In genomic region chr7:37729160-37729559, GRCh38 we compare ENCODE assay signal across 26 cellular contexts. TPM values are rescaled to one million over a fixed set of nuclear protein-coding genes. Genes with fewer than 3 reads are reported as not detected.
DNase-seq lines count a peak whose midpoint lies in the region; ATAC-seq, FAIRE-seq and TF ChIP-seq lines count a peak whose summit lies in the region.
"Had no signal": no experiment of that assay in that cellular context is flagged by ENCODE, and none has a peak within 500 bp of the region (broad histone marks: within the 10 kb centered on the region; RNA-seq: fewer than 3 reads in every experiment).

No MANE protein-coding gene starts in this region.

- H3K27ac ChIP-seq in GM23338 (ENCODE audit: low read depth): no peak overlapping the region
- H3K27ac ChIP-seq in GM12878 (ENCODE audit: control insufficient read depth, insufficient read depth): no peak overlapping the region; the same call in 1 of the 2 replicates
- peak overlapping the region; percentile 61 to 70 for H3K27ac ChIP-seq in thoracic aorta
- no peak overlapping the region for H3K27ac ChIP-seq in endodermal cell (ENCODE audit: low read depth, low read length)
- H3K27ac ChIP-seq: parathyroid adenoma, Peyer's patch had no signal

- H3K27ac Mint-ChIP-seq in GM23338: peak overlapping the region; percentile 38
- H3K27ac Mint-ChIP-seq in endodermal cell: no peak overlapping the region
- H3K27ac Mint-ChIP-seq: activated CD4-positive, alpha-beta T cell treated with anti-CD3 and anti-CD28 coated beads, Interleukin-2, amount 10 ng/mL, durations not matched to agents 7 days and 5 days; activated CD8-positive, alpha-beta memory T cell treated with anti-CD3 and anti-CD28 coated beads, Interleukin-2, amount 10 ng/mL, durations not matched to agents 7 days and 5 days; activated naive CD4-positive, alpha-beta T cell treated with anti-CD3 and anti-CD28 coated beads, Interleukin-2, amount 50 U/mL, for 72 hours; CD4-positive, alpha-beta T cell; IgD-negative memory B cell; nephron; T-helper 17 cell had no signal

- H3K4me1 ChIP-seq in GM23338 (ENCODE audit: insufficient read depth): no peaks in the 10 kb centered on the region
- peaks cover 7% of the 10 kb centered on the region for H3K4me1 ChIP-seq in GM12878 (ENCODE audit: control insufficient read depth, insufficient read depth, low read length)
- peaks cover 29 to 31% of the 10 kb centered on the region in 2 donors for H3K4me1 ChIP-seq in thoracic aorta (ENCODE audit: control insufficient read depth in 1 of 2, low read depth in 2 of 2)
- H3K4me1 ChIP-seq in endodermal cell (ENCODE audit: control insufficient read depth, insufficient read depth, low read length): no peaks in the 10 kb centered on the region
- H3K4me1 ChIP-seq: parathyroid adenoma, Peyer's patch had no signal

- no peaks in the 10 kb centered on the region for H3K9me3 Mint-ChIP-seq in GM23338
- H3K9me3 Mint-ChIP-seq in endodermal cell: no peaks in the 10 kb centered on the region
- H3K9me3 Mint-ChIP-seq: activated CD4-positive, alpha-beta T cell treated with anti-CD3 and anti-CD28 coated beads, Interleukin-2, amount 10 ng/mL, durations not matched to agents 7 days and 5 days; activated naive CD4-positive, alpha-beta T cell treated with anti-CD3 and anti-CD28 coated beads, Interleukin-2, amount 50 U/mL, for 72 hours; CD4-positive, alpha-beta T cell; IgD-negative memory B cell; nephron had no signal

- H3K4me2 ChIP-seq in GM23338 (no peak overlapping the region), GM12878 (ENCODE audit: control insufficient read depth, insufficient read depth) (no peak overlapping the region)

- H3K4me3 ChIP-seq in GM23338 (no peak overlapping the region), GM12878 (no peak overlapping the region), thoracic aorta (no peak overlapping the region), endodermal cell (ENCODE audit: low read length) (no peak overlapping the region)
- H3K4me3 ChIP-seq: Peyer's patch had no signal

- TF ChIP-seq CTCF in GM23338 (conservative IDR thresholded peaks at IDR 0.05; ENCODE audit: low read depth in 2 of 2): no peak
- TF ChIP-seq CTCF in GM12878 (IDR thresholded peaks at IDR 0.05 in 2 of 3, conservative IDR thresholded peaks at IDR 0.05 in 1 of 3; ENCODE audit: control insufficient read depth in 2 of 3, extremely low read depth in 1 of 3, insufficient read depth in 1 of 3, low read depth in 3 of 3, low read length in 3 of 3): no peak
- no peak for TF ChIP-seq CTCF in thoracic aorta (IDR thresholded peaks at IDR 0.05)
- no peak for TF ChIP-seq CTCF in endodermal cell (conservative IDR thresholded peaks at IDR 0.05)

- no peaks in the 10 kb centered on the region for H3K36me3 Mint-ChIP-seq in GM23338 (ENCODE audit: low read depth)
- H3K36me3 Mint-ChIP-seq in endodermal cell (ENCODE audit: low read depth): no peaks in the 10 kb centered on the region
- H3K36me3 Mint-ChIP-seq: activated CD8-positive, alpha-beta memory T cell treated with anti-CD3 and anti-CD28 coated beads, Interleukin-2, amount 10 ng/mL, durations not matched to agents 7 days and 5 days; activated naive CD4-positive, alpha-beta T cell treated with anti-CD3 and anti-CD28 coated beads, Interleukin-2, amount 50 U/mL, for 72 hours had no signal

- no peaks in the 10 kb centered on the region for H3F3A ChIP-seq in GM23338 (replicated peaks; ENCODE audit: low read depth)

- H3K4me1 Mint-ChIP-seq in GM23338: no peaks in the 10 kb centered on the region
- peaks cover 15% of the 10 kb centered on the region for H3K4me1 Mint-ChIP-seq in endodermal cell
- H3K4me1 Mint-ChIP-seq: activated CD8-positive, alpha-beta memory T cell treated with anti-CD3 and anti-CD28 coated beads, Interleukin-2, amount 10 ng/mL, durations not matched to agents 7 days and 5 days had no signal

- H3K9me3 ChIP-seq in GM12878 (replicated peaks; ENCODE audit: control insufficient read depth, insufficient read depth, low read length): no peaks in the 10 kb centered on the region
- no peaks in the 10 kb centered on the region for H3K9me3 ChIP-seq in thoracic aorta
- no peaks in the 10 kb centered on the region for H3K9me3 ChIP-seq in endodermal cell (ENCODE audit: control insufficient read depth, low read length)
- H3K9me3 ChIP-seq: Peyer's patch had no signal

- TF ChIP-seq POLR2A in GM12878 (IDR thresholded peaks at IDR 0.05; ENCODE audit: low read depth, low read length): no peak

- intact Hi-C loops in GM12878 (cut with micrococcal nuclease; ENCODE audit: unreplicated experiment): no loop called here
- intact Hi-C loops in left ventricle myocardium superior (cut with micrococcal nuclease): no loop called here

- H3K27me3 ChIP-seq in GM23338 (ENCODE audit: insufficient read depth) (no peaks in the 10 kb centered on the region), GM12878 (replicated peaks in 1 of 2; ENCODE audit: control insufficient read depth in 2 of 2, insufficient read depth in 2 of 2, low read length in 1 of 2) (no peaks in the 10 kb centered on the region), thoracic aorta (replicated peaks; ENCODE audit: insufficient read depth) (no peaks in the 10 kb centered on the region), endodermal cell (ENCODE audit: control insufficient read depth, insufficient read depth, low read length, poor library complexity, severe bottlenecking) (peaks cover 51% of the 10 kb centered on the region)
- H3K27me3 ChIP-seq: Peyer's patch had no signal

- SMC1A ChIA-PET in GM12878 (lab: Charles Lee; ENCODE audit: uncharacterized antibody, unreplicated experiment): interaction anchor here (1.0 to 3.2 kb wide), 25 partner anchors 10 to 125 kb away, joined by 3 to 26 read pairs (median 7); partner anchors contain the start of gene GPR141

- no peak overlapping the region for H3K9ac ChIP-seq in GM12878 (ENCODE audit: control insufficient read depth, insufficient read depth, low read length)
- no peak overlapping the region for H3K9ac ChIP-seq in endodermal cell (ENCODE audit: extremely low read depth, low read length, poor library complexity, severe bottlenecking)
- H3K9ac ChIP-seq: parathyroid adenoma had no signal

- TF ChIP-seq RAD21 in GM12878 (IDR thresholded peaks at IDR 0.05; ENCODE audit: insufficient read depth, low read depth, low read length): no peak

- CTCF ChIA-PET in GM12878 (lab: Yijun Ruan, JAX): interaction anchor here (1.0 to 3.2 kb wide), 17 partner anchors 11 to 234 kb away, joined by 3 to 26 read pairs (median 6); partner anchors contain the start of gene GPR141

- FAIRE-seq in GM12878 (lab: Jason Lieb, UNC): no peak
- FAIRE-seq: colon had no signal

- H4K20me1 ChIP-seq in GM23338 (replicated peaks; ENCODE audit: insufficient read depth) (no peaks in the 10 kb centered on the region), GM12878 (ENCODE audit: control insufficient read depth, insufficient read depth) (no peaks in the 10 kb centered on the region)

- no peaks in the 10 kb centered on the region for H3K9me2 ChIP-seq in GM23338 (ENCODE audit: insufficient read depth)

- H3K36me3 ChIP-seq in GM23338 (ENCODE audit: insufficient read depth): no peaks in the 10 kb centered on the region
- H3K36me3 ChIP-seq in GM12878 (ENCODE audit: control insufficient read depth in 2 of 2, insufficient read depth in 2 of 2, low read length in 1 of 2): no peaks in the 10 kb centered on the region
- H3K36me3 ChIP-seq in thoracic aorta: no peaks in the 10 kb centered on the region
- no peaks in the 10 kb centered on the region for H3K36me3 ChIP-seq in endodermal cell (ENCODE audit: control insufficient read depth, insufficient read depth, low read length)
- H3K36me3 ChIP-seq: Peyer's patch had no signal

- H3K4me3 Mint-ChIP-seq in GM23338 (no peak overlapping the region), endodermal cell (no peak overlapping the region)
- H3K4me3 Mint-ChIP-seq: activated CD4-positive, alpha-beta T cell treated with anti-CD3 and anti-CD28 coated beads, Interleukin-2, amount 10 ng/mL, durations not matched to agents 7 days and 5 days; activated CD8-positive, alpha-beta memory T cell treated with anti-CD3 and anti-CD28 coated beads, Interleukin-2, amount 10 ng/mL, durations not matched to agents 7 days and 5 days; CD4-positive, alpha-beta T cell; IgD-negative memory B cell; nephron; T-helper 17 cell had no signal

- in situ Hi-C loops in GM12878 (cut with MboI): no loop called here

- POLR2A ChIA-PET in GM12878 (lab: Charles Lee): interaction anchor here (0.9 to 1.8 kb wide), 7 partner anchors 11 to 124 kb away, joined by 3 to 5 read pairs (median 3); no protein-coding TSS in a partner anchor

- no peaks in the 10 kb centered on the region for H3K79me2 ChIP-seq in GM23338 (replicated peaks; ENCODE audit: insufficient read depth)
- H3K79me2 ChIP-seq in GM12878 (ENCODE audit: control insufficient read depth, insufficient read depth, low read length): no peaks in the 10 kb centered on the region
- H3K79me2 ChIP-seq: parathyroid adenoma had no signal

- DNase-seq in GM23338 (ENCODE audit: low spot score) (no peak), GM12878 (ENCODE audit: low read depth, low spot score) (no peak), left ventricle myocardium superior (no peak), thoracic aorta (ENCODE audit: low spot score) (no peak), NCI-H774 (lab: John Stamatoyannopoulos, UW) (no peak), LoVo (ENCODE audit: low spot score) (no peak), endodermal cell (no peak)
- DNase-seq: activated CD4-positive, alpha-beta T cell treated with anti-CD3 and anti-CD28 coated beads, Interleukin-2, amount 10 ng/mL, durations not matched to agents 7 days and 5 days; activated CD8-positive, alpha-beta memory T cell treated with anti-CD3 and anti-CD28 coated beads, Interleukin-2, amount 10 ng/mL, durations not matched to agents 7 days and 5 days; CD4-positive, alpha-beta T cell; GF-D8; GOT3; midbrain; NCI-H1417 treated with DMSO at 0.1 percent for 48 hours; NCI-H510A; NK-92 treated with Interleukin-12 subunit alpha and Interleukin-12 subunit beta, amount 100 ng/mL, for 24 hours; Peyer's patch; T-helper 17 cell had no signal

- no TSS peak for BruUV-seq in GM12878 (replicated peaks; lab: Mats Ljungman, UMichigan)

- RAD21 ChIA-PET in GM12878 (lab: Charles Lee; ENCODE audit: unreplicated experiment): interaction anchor here (0.8 to 3.0 kb wide), 15 partner anchors 9 to 376 kb away, joined by 3 to 17 read pairs (median 4); partner anchors contain the start of gene GPR141

- H2AFZ ChIP-seq in GM23338 (0 out of 2 replicates have a peak overlapping the region, but pooled peaks have one; percentile 28), GM12878 (ENCODE audit: control insufficient read depth, low read depth, low read length) (peak overlapping the region; percentile 3)
- H2AFZ ChIP-seq: parathyroid adenoma had no signal

- peaks cover 1% of the 10 kb centered on the region for H3K27me3 Mint-ChIP-seq in GM23338 (ENCODE audit: insufficient read depth, low read depth, poor library complexity)
- peaks cover 12% of the 10 kb centered on the region for H3K27me3 Mint-ChIP-seq in endodermal cell (ENCODE audit: insufficient read depth)

- TF ChIP-seq EP300 in GM12878 (IDR thresholded peaks at IDR 0.05; ENCODE audit: borderline replicate concordance in 1 of 2, control insufficient read depth in 1 of 2, low read depth in 2 of 2, low read length in 2 of 2): 0 out of 4 replicates have a peak, but pooled peaks of 1 of the 2 experiments have one; percentile 1

- no peak for ATAC-seq in GM23338
- no peak for ATAC-seq in GM12878
- peak; percentile 75 for ATAC-seq in left ventricle myocardium superior
- peak; percentile 46 for ATAC-seq in thoracic aorta (ENCODE audit: insufficient number of reproducible peaks, low FRiP score, low read depth)
- ATAC-seq in HG03571 (IDR thresholded peaks at IDR 0.05; ENCODE audit: unreplicated experiment): no peak
- ATAC-seq: activated CD8-positive, alpha-beta memory T cell treated with anti-CD3 and anti-CD28 coated beads, Interleukin-2, amount 10 ng/mL, durations not matched to agents 7 days and 5 days; activated naive CD4-positive, alpha-beta T cell treated with anti-CD3 and anti-CD28 coated beads, Interleukin-2, amount 50 U/mL, for 72 hours; left lobe of liver; T-helper 17 cell had no signal

RNA-seq across cellular contexts. Expression of gene GPR141, which starts 45.6 kb away (rescaled TPM):
- 0.80 TPM in 1 of 2 replicates, not detected in the other for total RNA-seq in GM23338 (2014; rRNA removed; shearing (Covaris generic))
- not detected in 2 replicates for polyA plus RNA-seq in GM23338 (2016; fragmentation: Nextera tagmentation; extraction: Ambion mirVana)
- 8.7 and 11.2 TPM in 2 replicates for total RNA-seq in GM12878 (2013; cell fraction: nucleolus; rRNA removed)
- 1.2 TPM in 2 replicates for total RNA-seq in GM12878 (2014; rRNA removed)
- 1.3 TPM in 2 replicates for total RNA-seq in GM12878 (2014; rRNA removed; fragmentation: Illumina TruSeq; extraction: Trizol)
- total RNA-seq in GM12878 (2021): 1.1 and 1.2 TPM in 2 replicates
- not detected for polyA plus RNA-seq in GM12878 (2011; ENCODE audit: low read depth)
- 3.9 and 4.3 TPM in 2 replicates for polyA plus RNA-seq in GM12878 (2011; rRNA removed)
- polyA plus RNA-seq in GM12878 (2011; cell fraction: cytosol; rRNA removed): 2.5 and 3.3 TPM in 2 replicates
- 1.8 and 3.0 TPM in 2 replicates for polyA plus RNA-seq in GM12878 (2011; cell fraction: nucleus; rRNA removed)
- 0.34 and 0.70 TPM in 2 replicates for polyA plus RNA-seq in GM12878 (2012)
- 0.76 and 1.6 TPM in 2 replicates for polyA plus RNA-seq in GM12878 (2014; fragmentation: Illumina TruSeq; extraction: Trizol)
- polyA plus RNA-seq in GM12878 (2014; fragmentation: Nextera tagmentation; extraction: Ambion mirVana): 1 to 10 TPM in 1 of 2 experiments, under 1 TPM in 1; 0.97 to 1.2 TPM
- polyA plus RNA-seq in GM12878 (2014; rRNA removed): 0.96 and 2.5 TPM in 2 replicates
- under 1 TPM; 0.56 to 0.69 TPM for polyA plus RNA-seq in GM12878 (2016; fragmentation: Nextera tagmentation; extraction: Ambion mirVana)
- polyA minus RNA-seq in GM12878 (2011; rRNA and poly(A)+ RNA removed): 5.4 and 8.8 TPM in 2 replicates
- 1.1 and 2.8 TPM in 2 replicates for polyA minus RNA-seq in GM12878 (2011; cell fraction: cytosol; rRNA and poly(A)+ RNA removed)
- polyA minus RNA-seq in GM12878 (2011; cell fraction: nucleus; rRNA and poly(A)+ RNA removed): 4.1 and 7.4 TPM in 2 replicates
- total RNA-seq in left ventricle myocardium superior: 0.64 TPM
- total RNA-seq in thoracic aorta: 1 to 10 TPM in 1 of 2 donors, not detected in 1; 2.0 TPM
- 1 to 10 TPM; 1.9 to 3.9 TPM for total RNA-seq in endodermal cell
- not detected for polyA plus RNA-seq in endodermal cell (2013, experiment 1 of 2)
- not detected for polyA plus RNA-seq in endodermal cell (2013, experiment 2 of 2)
- total RNA-seq: activated CD4-positive, alpha-beta T cell treated with anti-CD3 and anti-CD28 coated beads, Interleukin-2, amount 10 ng/mL, durations not matched to agents 7 days and 5 days; activated naive CD4-positive, alpha-beta T cell treated with anti-CD3 and anti-CD28 coated beads, Interleukin-2, amount 50 U/mL, for 72 hours; CD4-positive, alpha-beta T cell; left lobe of liver; M059J; Peyer's patch had no signal
- polyA plus RNA-seq: IgD-negative memory B cell had no signal

Comparison
In these comparisons a context has a peak if more than half of its experiments do, and no peak if none do; other contexts are left out.
1. ATAC-seq: peak in left ventricle myocardium superior (single experiment) and thoracic aorta (single experiment); none in GM23338 (single experiment), GM12878 (single experiment) and HG03571 (single experiment).
2. H3K27ac ChIP-seq: peak in thoracic aorta (2 of 2); none in GM23338 (single experiment), GM12878 (single experiment) and endodermal cell (single experiment).